Comparison of ENCODE assay signal across 8 cellular contexts in the genomic region with DNA sequence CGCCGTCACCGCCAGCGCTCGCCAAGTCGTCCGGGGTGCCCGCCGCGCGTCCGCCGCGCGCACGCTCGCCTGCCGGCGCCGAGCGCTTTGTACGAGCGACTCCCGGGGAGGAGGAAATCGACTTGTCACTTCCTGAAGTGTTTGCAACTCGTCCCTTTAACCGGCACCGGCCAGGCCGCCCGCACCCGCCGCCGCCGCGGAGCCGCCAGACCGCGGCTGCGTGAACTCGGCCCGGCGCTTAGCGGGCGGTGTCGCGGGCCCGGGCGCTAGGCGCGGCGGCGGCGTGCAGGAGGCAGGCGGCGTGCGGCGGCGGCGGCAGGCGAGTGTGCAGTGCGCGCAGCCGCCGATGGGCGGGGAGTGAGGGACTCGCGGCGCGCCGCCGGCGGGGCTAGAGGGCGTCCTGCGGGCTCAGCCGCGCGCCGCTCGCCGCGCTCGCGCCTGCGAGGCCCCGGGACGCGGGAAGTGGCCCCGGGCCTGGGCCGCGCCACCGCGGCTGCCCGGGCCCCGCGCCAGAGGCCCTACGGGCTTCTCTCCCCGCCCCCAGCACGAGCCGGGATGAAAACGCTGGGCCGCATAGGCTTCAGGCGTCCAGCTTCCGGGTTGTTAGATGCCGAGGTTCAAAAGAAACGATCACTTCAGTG. TPM values are rescaled to one million over a fixed set of nuclear protein-coding genes. Genes with fewer than 3 reads are reported as not detected.
DNase-seq lines count a peak whose midpoint lies in the region; ATAC-seq and TF ChIP-seq lines count a peak whose summit lies in the region.

A gene with protein sequence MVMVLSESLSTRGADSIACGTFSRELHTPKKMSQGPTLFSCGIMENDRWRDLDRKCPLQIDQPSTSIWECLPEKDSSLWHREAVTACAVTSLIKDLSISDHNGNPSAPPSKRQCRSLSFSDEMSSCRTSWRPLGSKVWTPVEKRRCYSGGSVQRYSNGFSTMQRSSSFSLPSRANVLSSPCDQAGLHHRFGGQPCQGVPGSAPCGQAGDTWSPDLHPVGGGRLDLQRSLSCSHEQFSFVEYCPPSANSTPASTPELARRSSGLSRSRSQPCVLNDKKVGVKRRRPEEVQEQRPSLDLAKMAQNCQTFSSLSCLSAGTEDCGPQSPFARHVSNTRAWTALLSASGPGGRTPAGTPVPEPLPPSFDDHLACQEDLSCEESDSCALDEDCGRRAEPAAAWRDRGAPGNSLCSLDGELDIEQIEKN (minus strand): TSS at position 332 of the 641 bp plus-strand sequence. CDS start 37,665 bp downstream, outside the sequence.

- H3K9me3 Mint-ChIP-seq in activated naive CD4-positive, alpha-beta T cell treated with anti-CD3 and anti-CD28 coated beads for 36 hours, result no peaks in the 10 kb centered on the region

- H3K27me3 ChIP-seq in HUES48 (ENCODE audit: control insufficient read depth, insufficient read depth, low read length), result peaks cover 18% of the 10 kb centered on the region
- no peaks in the 10 kb centered on the region for H3K27me3 ChIP-seq in neutrophil

- ATAC-seq in GM21390 (IDR thresholded peaks at IDR 0.05; ENCODE audit: unreplicated experiment), result peak; percentile 69

- peak; percentile 95 for DNase-seq in DMS53 (lab: John Stamatoyannopoulos, UW)
- peak; percentile 74 for DNase-seq in SK-N-DZ (ENCODE audit: low spot score)
- DNase-seq in activated naive CD4-positive, alpha-beta T cell treated with anti-CD3 and anti-CD28 coated beads for 36 hours, result peak; percentile 74
- DNase-seq in germinal center (ENCODE audit: low spot score), result peak; percentile 87
- peak; percentile 83 for DNase-seq in superior temporal gyrus (ENCODE audit: extremely low spot score)

- H3K36me3 Mint-ChIP-seq in activated naive CD4-positive, alpha-beta T cell treated with anti-CD3 and anti-CD28 coated beads for 36 hours (ENCODE audit: low read depth), result peaks cover 1% of the 10 kb centered on the region

- no peak within 1 kb of the TSS for H3K27ac Mint-ChIP-seq in activated naive CD4-positive, alpha-beta T cell treated with anti-CD3 and anti-CD28 coated beads for 36 hours

- H3K4me1 Mint-ChIP-seq in activated naive CD4-positive, alpha-beta T cell treated with anti-CD3 and anti-CD28 coated beads for 36 hours (ENCODE audit: low read depth), result peaks cover 50% of the 10 kb centered on the region

- intact Hi-C loops in activated naive CD4-positive, alpha-beta T cell treated with anti-CD3 and anti-CD28 coated beads for 36 hours (cut with micrococcal nuclease), result loop anchor here (1.0 to 5.0 kb wide), 4 partner anchors 47 to 747 kb away; a partner anchor contains a TSS

- H3K4me3 ChIP-seq in HUES48 (ENCODE audit: low read depth, low read length) (peak within 1 kb of the TSS; percentile 69), neutrophil (ENCODE audit: low read depth in 1 of 2, low read length in 1 of 2) (peak within 1 kb of the TSS; percentile 72 to 90)

- H3K9ac ChIP-seq in HUES48 (ENCODE audit: low read depth, low read length), result peak within 1 kb of the TSS; percentile 35; the same call in 1 of the 2 replicates

- H3K27me3 Mint-ChIP-seq in activated naive CD4-positive, alpha-beta T cell treated with anti-CD3 and anti-CD28 coated beads for 36 hours (ENCODE audit: low read depth), result peaks cover 2% of the 10 kb centered on the region

- H3K4me3 Mint-ChIP-seq in activated naive CD4-positive, alpha-beta T cell treated with anti-CD3 and anti-CD28 coated beads for 36 hours, result peak within 1 kb of the TSS; percentile 90

- H3K9me3 ChIP-seq in HUES48 (ENCODE audit: control insufficient read depth, insufficient read depth, low read length) (no peaks in the 10 kb centered on the region), neutrophil (no peaks in the 10 kb centered on the region)

- H3K36me3 ChIP-seq in HUES48 (ENCODE audit: control insufficient read depth, insufficient read depth, low read length), result peaks cover 15% of the 10 kb centered on the region; the same call in 1 of the 2 replicates
- H3K36me3 ChIP-seq in neutrophil, result no peaks in the 10 kb centered on the region

- CTCF ChIA-PET in activated naive CD4-positive, alpha-beta T cell treated with anti-CD3 and anti-CD28 coated beads for 36 hours (lab: Charles Lee), result interaction anchor here (1.4 to 3.9 kb wide), 3 partner anchors 12 to 204 kb away, joined by 4 to 20 read pairs (median 19); no protein-coding TSS in a partner anchor

- TF ChIP-seq CTCF in neutrophil (IDR thresholded peaks at IDR 0.05), result no peak

- H3K27ac ChIP-seq in HUES48 (ENCODE audit: low read depth, low read length), result peak within 1 kb of the TSS; percentile 77
- peak within 1 kb of the TSS; percentile 91 for H3K27ac ChIP-seq in neutrophil

- peaks cover 44% of the 10 kb centered on the region for H3K4me1 ChIP-seq in HUES48 (ENCODE audit: control insufficient read depth, insufficient read depth, low read length)
- H3K4me1 ChIP-seq in neutrophil (ENCODE audit: control insufficient read depth in 1 of 2, insufficient read depth in 1 of 2, low read depth in 1 of 2, low read length in 1 of 2), result peaks cover 44 to 47% of the 10 kb centered on the region in 2 experiments

RNA-seq across cellular contexts. Expression of the gene that starts here (rescaled TPM):
- polyA plus RNA-seq in SK-N-DZ (2014; cell fraction: cytosol; rRNA removed), result 17.1 and 21.9 TPM in 2 replicates
- polyA plus RNA-seq in SK-N-DZ (2014; cell fraction: nucleus; rRNA removed), result 15.9 and 19.3 TPM in 2 replicates
- total RNA-seq in activated naive CD4-positive, alpha-beta T cell treated with anti-CD3 and anti-CD28 coated beads for 36 hours, result 10 to 100 TPM; 11.8 to 11.9 TPM

Comparison
In these comparisons a context has a peak if more than half of its experiments do, and no peak if none do; other contexts are left out.
1. Peak in every context shown above with its lines: DNase-seq, ATAC-seq, H3K4me3 ChIP-seq and H3K27ac ChIP-seq.